1 cellular context compared by ENCODE assay signal in the genomic region with DNA sequence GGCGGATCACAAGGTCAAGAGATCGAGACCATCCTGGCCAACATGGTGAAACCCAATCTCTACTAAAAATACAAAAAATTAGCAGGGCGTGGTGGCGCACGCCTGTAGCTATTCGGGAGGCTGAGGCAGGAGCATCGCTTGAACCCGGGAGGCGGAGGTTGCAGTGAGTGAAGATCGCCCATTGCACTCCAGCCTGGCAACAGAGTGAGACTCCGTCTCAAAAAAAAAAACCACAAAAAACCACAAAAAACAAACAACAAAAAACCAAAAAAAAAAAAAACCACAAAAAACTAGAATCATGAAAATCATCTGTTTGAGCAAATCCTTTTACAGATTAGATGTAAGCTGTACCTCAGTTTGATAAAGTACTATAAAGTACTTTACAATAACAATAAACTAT.
TF ChIP-seq lines count a peak whose summit lies in the region.

No MANE protein-coding gene starts in this region.

TF ChIP-seq in HEK293, 187 proteins besides CTCF, POLR2A, EP300 and RAD21 (continued from another document):
- TF ChIP-seq FEZF1 (tag by site-specific recombination; IDR thresholded peaks at IDR 0.05) (0 out of 2 replicates have a peak, but pooled peaks have one; percentile 5), ZBTB8A (tag by site-specific recombination; IDR thresholded peaks at IDR 0.05) (0 out of 2 replicates have a peak, but pooled peaks have one; percentile 16), KLF1 (tag by site-specific recombination; IDR thresholded peaks at IDR 0.05) (peak; percentile 65), ZNF335 (tag by site-specific recombination; conservative IDR thresholded peaks at IDR 0.05) (peak; percentile 37; the same call in 1 of the 2 replicates), KLF16 (tag by site-specific recombination; IDR thresholded peaks at IDR 0.05) (0 out of 2 replicates have a peak, but pooled peaks have one; percentile 28), ZNF2 (tag by site-specific recombination; IDR thresholded peaks at IDR 0.05) (0 out of 2 replicates have a peak, but pooled peaks have one; percentile 51), ZBTB17 (tag by site-specific recombination; IDR thresholded peaks at IDR 0.05) (peak; percentile 74), GLI4 (tag by site-specific recombination; IDR thresholded peaks at IDR 0.05) (peak; percentile 60; the same call in 1 of the 2 replicates), ZNF664 (tag by site-specific recombination; IDR thresholded peaks at IDR 0.05) (peak; percentile 68; the same call in 1 of the 2 replicates), ZNF843 (tag by site-specific recombination; IDR thresholded peaks at IDR 0.05) (0 out of 2 replicates have a peak, but pooled peaks have one; percentile 15)
- TF ChIP-seq, protein P1, sequence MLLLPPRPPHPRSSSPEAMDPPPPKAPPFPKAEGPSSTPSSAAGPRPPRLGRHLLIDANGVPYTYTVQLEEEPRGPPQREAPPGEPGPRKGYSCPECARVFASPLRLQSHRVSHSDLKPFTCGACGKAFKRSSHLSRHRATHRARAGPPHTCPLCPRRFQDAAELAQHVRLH (tag by site-specific recombination; IDR thresholded peaks at IDR 0.05): peak; percentile 51; the same call in 1 of the 2 replicates
- TF ChIP-seq, protein P2, sequence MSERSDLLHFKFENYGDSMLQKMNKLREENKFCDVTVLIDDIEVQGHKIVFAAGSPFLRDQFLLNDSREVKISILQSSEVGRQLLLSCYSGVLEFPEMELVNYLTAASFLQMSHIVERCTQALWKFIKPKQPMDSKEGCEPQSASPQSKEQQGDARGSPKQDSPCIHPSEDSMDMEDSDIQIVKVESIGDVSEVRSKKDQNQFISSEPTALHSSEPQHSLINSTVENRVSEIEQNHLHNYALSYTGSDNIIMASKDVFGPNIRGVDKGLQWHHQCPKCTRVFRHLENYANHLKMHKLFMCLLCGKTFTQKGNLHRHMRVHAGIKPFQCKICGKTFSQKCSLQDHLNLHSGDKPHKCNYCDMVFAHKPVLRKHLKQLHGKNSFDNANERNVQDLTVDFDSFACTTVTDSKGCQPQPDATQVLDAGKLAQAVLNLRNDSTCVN (tag by site-specific recombination; optimal IDR thresholded peaks at IDR 0.05): peak; percentile 19
- TF ChIP-seq, protein P3, sequence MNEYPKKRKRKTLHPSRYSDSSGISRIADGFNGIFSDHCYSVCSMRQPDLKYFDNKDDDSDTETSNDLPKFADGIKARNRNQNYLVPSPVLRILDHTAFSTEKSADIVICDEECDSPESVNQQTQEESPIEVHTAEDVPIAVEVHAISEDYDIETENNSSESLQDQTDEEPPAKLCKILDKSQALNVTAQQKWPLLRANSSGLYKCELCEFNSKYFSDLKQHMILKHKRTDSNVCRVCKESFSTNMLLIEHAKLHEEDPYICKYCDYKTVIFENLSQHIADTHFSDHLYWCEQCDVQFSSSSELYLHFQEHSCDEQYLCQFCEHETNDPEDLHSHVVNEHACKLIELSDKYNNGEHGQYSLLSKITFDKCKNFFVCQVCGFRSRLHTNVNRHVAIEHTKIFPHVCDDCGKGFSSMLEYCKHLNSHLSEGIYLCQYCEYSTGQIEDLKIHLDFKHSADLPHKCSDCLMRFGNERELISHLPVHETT (tag by site-specific recombination; IDR thresholded peaks at IDR 0.05): peak; percentile 35; the same call in 1 of the 2 replicates
- TF ChIP-seq, protein P4, sequence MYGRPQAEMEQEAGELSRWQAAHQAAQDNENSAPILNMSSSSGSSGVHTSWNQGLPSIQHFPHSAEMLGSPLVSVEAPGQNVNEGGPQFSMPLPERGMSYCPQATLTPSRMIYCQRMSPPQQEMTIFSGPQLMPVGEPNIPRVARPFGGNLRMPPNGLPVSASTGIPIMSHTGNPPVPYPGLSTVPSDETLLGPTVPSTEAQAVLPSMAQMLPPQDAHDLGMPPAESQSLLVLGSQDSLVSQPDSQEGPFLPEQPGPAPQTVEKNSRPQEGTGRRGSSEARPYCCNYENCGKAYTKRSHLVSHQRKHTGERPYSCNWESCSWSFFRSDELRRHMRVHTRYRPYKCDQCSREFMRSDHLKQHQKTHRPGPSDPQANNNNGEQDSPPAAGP (tag by site-specific recombination; IDR thresholded peaks at IDR 0.05): 0 out of 2 replicates have a peak, but pooled peaks have one; percentile 22
- TF ChIP-seq, protein P5, sequence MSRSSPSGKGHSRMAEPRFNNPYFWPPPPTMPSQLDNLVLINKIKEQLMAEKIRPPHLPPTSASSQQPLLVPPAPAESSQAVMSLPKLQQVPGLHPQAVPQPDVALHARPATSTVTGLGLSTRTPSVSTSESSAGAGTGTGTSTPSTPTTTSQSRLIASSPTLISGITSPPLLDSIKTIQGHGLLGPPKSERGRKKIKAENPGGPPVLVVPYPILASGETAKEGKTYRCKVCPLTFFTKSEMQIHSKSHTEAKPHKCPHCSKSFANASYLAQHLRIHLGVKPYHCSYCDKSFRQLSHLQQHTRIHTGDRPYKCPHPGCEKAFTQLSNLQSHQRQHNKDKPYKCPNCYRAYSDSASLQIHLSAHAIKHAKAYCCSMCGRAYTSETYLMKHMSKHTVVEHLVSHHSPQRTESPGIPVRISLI (tag by site-specific recombination; IDR thresholded peaks at IDR 0.05): peak; percentile 99
- TF ChIP-seq, protein P6, sequence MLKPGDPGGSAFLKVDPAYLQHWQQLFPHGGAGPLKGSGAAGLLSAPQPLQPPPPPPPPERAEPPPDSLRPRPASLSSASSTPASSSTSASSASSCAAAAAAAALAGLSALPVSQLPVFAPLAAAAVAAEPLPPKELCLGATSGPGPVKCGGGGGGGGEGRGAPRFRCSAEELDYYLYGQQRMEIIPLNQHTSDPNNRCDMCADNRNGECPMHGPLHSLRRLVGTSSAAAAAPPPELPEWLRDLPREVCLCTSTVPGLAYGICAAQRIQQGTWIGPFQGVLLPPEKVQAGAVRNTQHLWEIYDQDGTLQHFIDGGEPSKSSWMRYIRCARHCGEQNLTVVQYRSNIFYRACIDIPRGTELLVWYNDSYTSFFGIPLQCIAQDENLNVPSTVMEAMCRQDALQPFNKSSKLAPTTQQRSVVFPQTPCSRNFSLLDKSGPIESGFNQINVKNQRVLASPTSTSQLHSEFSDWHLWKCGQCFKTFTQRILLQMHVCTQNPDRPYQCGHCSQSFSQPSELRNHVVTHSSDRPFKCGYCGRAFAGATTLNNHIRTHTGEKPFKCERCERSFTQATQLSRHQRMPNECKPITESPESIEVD (tag by site-specific recombination; IDR thresholded peaks at IDR 0.05): peak; percentile 97
